Comparison of ENCODE assay signal across 27 cellular contexts in the genomic region with DNA sequence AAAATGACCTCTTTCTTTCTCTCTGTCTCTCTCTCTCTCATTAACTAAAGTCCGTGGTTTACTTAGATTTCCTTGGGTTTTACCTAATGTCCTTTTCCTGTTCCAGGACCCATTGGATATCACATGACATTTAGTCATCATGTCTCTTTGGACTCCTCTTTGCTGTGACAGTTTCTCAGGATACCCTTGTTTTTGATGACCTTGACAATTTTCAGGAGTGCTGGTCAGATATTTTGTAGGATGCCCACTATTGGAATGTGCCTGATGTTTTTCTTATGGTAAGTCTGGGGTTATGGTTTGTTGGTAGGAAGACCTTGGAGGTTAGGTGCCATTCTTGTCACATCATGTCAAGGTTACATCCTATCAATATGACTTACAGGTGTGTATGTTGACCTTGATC.
"Had no signal": no experiment of that assay in that cellular context is flagged by ENCODE, and none has a peak within 500 bp of the region (broad histone marks: within the 10 kb centered on the region; RNA-seq: fewer than 3 reads in every experiment).

No MANE protein-coding gene starts in this region.

- H3K4me1 ChIP-seq: stomach, suprapubic skin, testis, thyroid gland, tibial artery, tibial nerve, transverse colon, upper lobe of left lung, upper lobe of right lung, uterus, vagina had no signal

- H3K27ac ChIP-seq: stomach, suprapubic skin, testis, thoracic aorta, thyroid gland, tibial artery, tibial nerve, transverse colon, upper lobe of left lung, upper lobe of right lung, uterus, vagina had no signal

- H3K36me3 ChIP-seq: stomach, suprapubic skin, thoracic aorta, thyroid gland, tibial artery, tibial nerve, transverse colon, upper lobe of left lung, upper lobe of right lung, uterus, vagina had no signal

- H3K4me3 ChIP-seq: stomach, suprapubic skin, testis, thoracic aorta, thyroid gland, tibial artery, tibial nerve, transverse colon, upper lobe of right lung, uterus, vagina had no signal

- H3K27me3 ChIP-seq: stomach, suprapubic skin, testis, thyroid gland, tibial artery, tibial nerve, transverse colon, upper lobe of left lung, upper lobe of right lung, uterus, vagina had no signal

- H3K9me3 ChIP-seq: testis, thoracic aorta, thyroid gland, tibial artery, transverse colon, upper lobe of left lung, upper lobe of right lung, uterus, vagina had no signal

- DNase-seq: stimulated activated CD4-positive, alpha-beta T cell treated with anti-CD3 and anti-CD28 coated beads, Interleukin-2, amount 100 ng/mL, for 48 hours; stimulated activated CD4-positive, alpha-beta T cell treated with anti-CD3 and anti-CD28 coated beads, Interleukin-4, amount 100 ng/mL, for 1 hour; stimulated activated CD4-positive, alpha-beta T cell treated with anti-CD3 and anti-CD28 coated beads, Interleukin-4, amount 100 ng/mL, for 24 hours; stimulated activated CD4-positive, alpha-beta T cell treated with anti-CD3 and anti-CD28 coated beads, Interleukin-4, amount 100 ng/mL, for 4 hours; stimulated activated CD8-positive, alpha-beta memory T cell treated with anti-CD3 and anti-CD28 coated beads, Interleukin-4, amount 100 ng/mL, for 48 hours; stimulated activated naive B cell treated with anti-CD40 and anti-IgM and Interleukin-4, amounts not matched to agents 10 μg/mL and 1 μg/mL and 100 μg/mL, for 72 hours; stimulated activated naive CD4-positive, alpha-beta T cell; stimulated activated naive CD4-positive, alpha-beta T cell treated with Interleukin-2 at 50 U/mL for 16 hours; stimulated activated naive CD8-positive, alpha-beta T cell treated with anti-CD3 and anti-CD28 coated beads, Interleukin-15, amount 100 ng/mL, for 72 hours; stimulated activated naive CD8-positive, alpha-beta T cell treated with anti-CD3 and anti-CD28 coated beads, Interleukin-15, Interleukin-2, amounts not matched to agents 100 U/mL and 50 U/mL, for 24 hours; stomach; substantia nigra; testis; thyroid gland; tibial artery; transverse colon; trophoblast cell; upper lobe of left lung; upper lobe of right lung; uterus had no signal

- ATAC-seq: stimulated activated effector memory CD8-positive, alpha-beta T cell treated with anti-CD3 and anti-CD28 coated beads, Interleukin-12 subunit alpha, Interleukin-12 subunit beta, amount 100 ng/mL, for 72 hours; stimulated activated memory B cell treated with anti-CD40 and anti-IgM and Interleukin-4, amounts not matched to agents 10 μg/mL and 1 μg/mL and 100 μg/mL, for 72 hours; stimulated activated naive B cell treated with anti-CD40 and anti-IgM and Interleukin-4, amounts not matched to agents 10 μg/mL and 1 μg/mL and 100 μg/mL, for 72 hours; stimulated activated naive CD8-positive, alpha-beta T cell treated with anti-CD3 and anti-CD28 coated beads, Interleukin-15, amount 100 ng/mL, for 72 hours; stimulated activated naive CD8-positive, alpha-beta T cell treated with anti-CD3 and anti-CD28 coated beads, Interleukin-15, Interleukin-2, amounts not matched to agents 100 U/mL and 50 U/mL, for 24 hours; upper lobe of right lung had no signal

- FAIRE-seq: urothelium cell line had no signal
